Comparison of ENCODE assay signal across 24 cellular contexts in the genomic region with DNA sequence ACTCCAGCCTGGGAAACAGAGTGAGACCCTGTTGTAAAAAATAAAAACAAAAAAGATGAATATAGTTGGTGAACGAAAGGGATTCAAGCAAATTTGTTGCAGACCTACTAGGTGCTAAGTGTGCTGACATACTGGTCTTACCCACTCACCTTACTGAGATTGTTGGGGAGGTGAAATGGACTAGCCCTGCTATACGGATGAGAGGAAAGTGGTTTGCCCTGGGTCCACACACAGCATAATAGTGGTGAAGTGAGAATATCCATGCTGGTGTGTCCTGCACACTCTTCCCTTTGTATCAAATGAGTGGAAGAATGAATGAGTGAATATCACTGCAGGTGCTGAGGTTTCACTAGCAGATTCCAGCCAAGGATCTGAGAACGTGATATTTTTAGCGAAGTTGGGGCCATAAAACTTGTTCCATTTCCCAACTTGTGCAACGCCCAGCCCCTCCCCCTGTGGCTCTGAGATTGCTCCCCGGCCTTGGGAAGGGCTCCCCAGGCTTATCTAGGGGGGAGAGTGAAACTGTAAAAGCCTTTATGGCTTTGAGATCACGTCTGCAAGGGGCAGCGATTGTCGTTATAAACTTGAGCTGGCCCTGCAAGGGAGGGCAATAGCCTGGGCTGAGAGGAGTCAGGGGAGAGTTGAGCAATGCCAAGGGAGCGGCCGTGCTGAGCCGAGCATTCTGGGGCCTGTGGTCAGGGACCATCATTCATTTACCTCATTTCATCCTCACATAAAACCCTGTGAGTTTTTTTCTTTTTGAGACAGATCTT. TPM values are rescaled to one million over a fixed set of nuclear protein-coding genes. Genes with fewer than 3 reads are reported as not detected.
DNase-seq lines count a peak whose midpoint lies in the region; ATAC-seq, FAIRE-seq and TF ChIP-seq lines count a peak whose summit lies in the region.
"Had no signal": no experiment of that assay in that cellular context is flagged by ENCODE, and none has a peak within 500 bp of the region (broad histone marks: within the 10 kb centered on the region; RNA-seq: fewer than 3 reads in every experiment).

No MANE protein-coding gene starts in this region.

- no peak overlapping the region for H3K27ac ChIP-seq in pancreas
- H3K27ac ChIP-seq: esophagus muscularis mucosa had no signal

- ATAC-seq in pancreas = peak; percentile 28 to 67 (median 54)
- ATAC-seq in GM19351 (IDR thresholded peaks at IDR 0.05; ENCODE audit: unreplicated experiment) = no peak
- ATAC-seq in HG03095 (IDR thresholded peaks at IDR 0.05; ENCODE audit: unreplicated experiment) = no peak
- ATAC-seq: CD8-positive, alpha-beta T cell; stimulated activated memory B cell treated with anti-CD40 and anti-IgM and Interleukin-4, amounts not matched to agents 10 μg/mL and 1 μg/mL and 100 μg/mL, for 72 hours; T-cell had no signal

- CTCF ChIA-PET in activated naive CD4-positive, alpha-beta T cell treated with anti-CD3 and anti-CD28 coated beads, Interleukin-2, amount 10 ng/mL, durations not matched to agents 7 days and 5 days (lab: Charles Lee) = no interaction called here

- no peak overlapping the region for H3K27ac Mint-ChIP-seq in chondrocyte (ENCODE audit: unreplicated experiment)
- no peak overlapping the region for H3K27ac Mint-ChIP-seq in activated naive CD4-positive, alpha-beta T cell treated with anti-CD3 and anti-CD28 coated beads, Interleukin-2, amount 10 ng/mL, durations not matched to agents 7 days and 5 days
- H3K27ac Mint-ChIP-seq: CD8-positive, alpha-beta T cell; memory B cell; nephron progenitor cell; stimulated activated memory B cell treated with anti-CD40 and anti-IgM and Interleukin-4, amounts not matched to agents 10 μg/mL and 1 μg/mL and 100 μg/mL, for 72 hours; T-cell had no signal

- intact Hi-C loops in pancreas (cut with DNase I) = no loop called here

- TF ChIP-seq CTCF in chondrocyte (IDR thresholded peaks at IDR 0.05) = no peak
- no peak for TF ChIP-seq CTCF in pancreas (IDR thresholded peaks at IDR 0.05)

- no peaks in the 10 kb centered on the region for H3K4me1 ChIP-seq in pancreas
- H3K4me1 ChIP-seq: esophagus muscularis mucosa, tibial nerve had no signal

- H3K27me3 Mint-ChIP-seq in chondrocyte (ENCODE audit: low read depth) = peaks cover 19% of the 10 kb centered on the region
- H3K27me3 Mint-ChIP-seq in activated naive CD4-positive, alpha-beta T cell treated with anti-CD3 and anti-CD28 coated beads, Interleukin-2, amount 10 ng/mL, durations not matched to agents 7 days and 5 days = peaks cover 14% of the 10 kb centered on the region

- H3K4me3 Mint-ChIP-seq in chondrocyte (ENCODE audit: unreplicated experiment) = no peak overlapping the region
- H3K4me3 Mint-ChIP-seq in activated naive CD4-positive, alpha-beta T cell treated with anti-CD3 and anti-CD28 coated beads, Interleukin-2, amount 10 ng/mL, durations not matched to agents 7 days and 5 days = no peak overlapping the region
- H3K4me3 Mint-ChIP-seq: CD8-positive, alpha-beta T cell; IgD-negative memory B cell; memory B cell; nephron progenitor cell; stimulated activated memory B cell treated with anti-CD40 and anti-IgM and Interleukin-4, amounts not matched to agents 10 μg/mL and 1 μg/mL and 100 μg/mL, for 72 hours; T-cell had no signal

- H3K27me3 ChIP-seq in pancreas = no peaks in the 10 kb centered on the region

- no peaks in the 10 kb centered on the region for H3K4me1 Mint-ChIP-seq in chondrocyte (ENCODE audit: low read depth)
- H3K4me1 Mint-ChIP-seq in activated naive CD4-positive, alpha-beta T cell treated with anti-CD3 and anti-CD28 coated beads, Interleukin-2, amount 10 ng/mL, durations not matched to agents 7 days and 5 days = no peaks in the 10 kb centered on the region
- H3K4me1 Mint-ChIP-seq: IgD-negative memory B cell; memory B cell; nephron progenitor cell; stimulated activated memory B cell treated with anti-CD40 and anti-IgM and Interleukin-4, amounts not matched to agents 10 μg/mL and 1 μg/mL and 100 μg/mL, for 72 hours; T-cell had no signal

- 28 to 30% methylated on average over 12 of the region's 12 CpGs for WGBS in pancreas, 2 donors

- H3K36me3 Mint-ChIP-seq in chondrocyte (ENCODE audit: low read depth) = no peaks in the 10 kb centered on the region
- no peaks in the 10 kb centered on the region for H3K36me3 Mint-ChIP-seq in activated naive CD4-positive, alpha-beta T cell treated with anti-CD3 and anti-CD28 coated beads, Interleukin-2, amount 10 ng/mL, durations not matched to agents 7 days and 5 days
- H3K36me3 Mint-ChIP-seq: CD8-positive, alpha-beta T cell; memory B cell; stimulated activated memory B cell treated with anti-CD40 and anti-IgM and Interleukin-4, amounts not matched to agents 10 μg/mL and 1 μg/mL and 100 μg/mL, for 72 hours; T-cell had no signal

- H3K9me3 Mint-ChIP-seq in chondrocyte (ENCODE audit: low read depth) = no peaks in the 10 kb centered on the region
- no peaks in the 10 kb centered on the region for H3K9me3 Mint-ChIP-seq in activated naive CD4-positive, alpha-beta T cell treated with anti-CD3 and anti-CD28 coated beads, Interleukin-2, amount 10 ng/mL, durations not matched to agents 7 days and 5 days
- H3K9me3 Mint-ChIP-seq: CD8-positive, alpha-beta T cell; IgD-negative memory B cell; memory B cell; nephron progenitor cell; stimulated activated memory B cell treated with anti-CD40 and anti-IgM and Interleukin-4, amounts not matched to agents 10 μg/mL and 1 μg/mL and 100 μg/mL, for 72 hours; T-cell had no signal

- no peak overlapping the region for H3K4me3 ChIP-seq in pancreas
- H3K4me3 ChIP-seq: esophagus muscularis mucosa, tibial nerve had no signal

- DNase-seq in GM03348 (ENCODE audit: low spot score) (peak; percentile 36), NOMO-1 treated with DMSO at 0.1 percent for 48 hours (lab: John Stamatoyannopoulos, UW; ENCODE audit: unreplicated experiment) (peak; percentile 96), chondrocyte (ENCODE audit: low spot score) (peak; percentile 36), pancreas (no peak), NK-92 (lab: John Stamatoyannopoulos, UW; ENCODE audit: unreplicated experiment) (no peak)
- no peak for DNase-seq in activated naive CD4-positive, alpha-beta T cell treated with anti-CD3 and anti-CD28 coated beads, Interleukin-2, amount 10 ng/mL, durations not matched to agents 7 days and 5 days
- DNase-seq: activated CD4-positive, alpha-beta T cell treated with anti-CD3 and anti-CD28 coated beads, Interleukin-2, amount 50 U/mL, for 1 hour; activated CD8-positive, alpha-beta memory T cell treated with anti-CD3 and anti-CD28 coated beads, Interleukin-2, amount 50 U/mL, for 48 hours; activated effector memory CD4-positive, alpha-beta T cell treated with anti-CD3 and anti-CD28 coated beads, Interleukin-2, amount 50 U/mL, for 16 hours; CD8-positive, alpha-beta T cell; central memory CD4-positive, alpha-beta T cell; effector CD4-positive, alpha-beta T cell; NCI-H1092; nephron progenitor cell; stimulated activated CD4-positive, alpha-beta T cell treated with anti-CD3 and anti-CD28 coated beads, Interleukin-15, amount 100 ng/mL, for 24 hours; T-cell had no signal

- no peak for FAIRE-seq in pancreas (lab: Jason Lieb, UNC)
- FAIRE-seq: H54 had no signal

- H3K36me3 ChIP-seq in pancreas = no peaks in the 10 kb centered on the region
- H3K36me3 ChIP-seq: esophagus muscularis mucosa, tibial nerve had no signal

- H3K9me3 ChIP-seq in pancreas = no peaks in the 10 kb centered on the region
- H3K9me3 ChIP-seq: esophagus muscularis mucosa, tibial nerve had no signal

RNA-seq across cellular contexts. Expression of a gene that starts 33.2 kb away (rescaled TPM):
- total RNA-seq in chondrocyte = 16.5 to 18.4 TPM (median 17.1 TPM) in 3 replicates
- 1 to 10 TPM; 5.0 to 8.2 (median 6.9) TPM for total RNA-seq in pancreas
- polyA plus RNA-seq in pancreas = 1 to 10 TPM; 3.1 to 4.6 TPM

Comparison
In these comparisons a context has a peak if more than half of its experiments do, and no peak if none do; other contexts are left out.
1. DNase-seq: peak in GM03348 (single experiment), NOMO-1 treated with DMSO at 0.1 percent for 48 hours (single experiment) and chondrocyte (single experiment); none in pancreas (0 of 6), NK-92 (single experiment) and activated naive CD4-positive, alpha-beta T cell treated with anti-CD3 and anti-CD28 coated beads, Interleukin-2, amount 10 ng/mL, durations not matched to agents 7 days and 5 days (single experiment).
2. ATAC-seq: peak in pancreas (4 of 4); none in GM19351 (single experiment) and HG03095 (single experiment).